ENCODE assay signal across 19 cellular contexts in genomic region chr6:39079726-39080125, GRCh38. TPM values are rescaled to one million over a fixed set of nuclear protein-coding genes. Genes with fewer than 3 reads are reported as not detected.
DNase-seq lines count a peak whose midpoint lies in the region; ATAC-seq and TF ChIP-seq lines count a peak whose summit lies in the region.
"Had no signal": no experiment of that assay in that cellular context is flagged by ENCODE, and none has a peak within 500 bp of the region (broad histone marks: within the 10 kb centered on the region; RNA-seq: fewer than 3 reads in every experiment).

No MANE protein-coding gene starts in this region.

- ATAC-seq in natural killer cell = peak in 1 of 3 donors; percentile 21
- ATAC-seq in natural killer cell treated with Interleukin-12 subunit alpha and Interleukin-12 subunit beta and Interleukin-15 and Interleukin-18, amount 100 ng/mL, for 72 hours = no peak
- no peak for ATAC-seq in foreskin keratinocyte
- ATAC-seq: GM23338 had no signal

- H3K27ac Mint-ChIP-seq in natural killer cell (no peak overlapping the region), endodermal cell (no peak overlapping the region)
- no peak overlapping the region for H3K27ac Mint-ChIP-seq in natural killer cell treated with Interleukin-12 subunit alpha and Interleukin-12 subunit beta and Interleukin-15 and Interleukin-18, amount 100 ng/mL, for 72 hours
- H3K27ac Mint-ChIP-seq: CD4-positive, alpha-beta memory T cell; GM23338; HFFc6 had no signal

- peak; percentile 2 for DNase-seq in natural killer cell
- no peak for DNase-seq in natural killer cell treated with Interleukin-12 subunit alpha and Interleukin-12 subunit beta and Interleukin-15 and Interleukin-18, amount 100 ng/mL, for 72 hours (ENCODE audit: low spot score)
- DNase-seq in endodermal cell = peak; percentile 11
- peak; percentile 74 for DNase-seq in osteoblast (ENCODE audit: insufficient read length, low spot score, missing footprints)
- DNase-seq in NCI-H2107 (lab: John Stamatoyannopoulos, UW) = no peak
- no peak for DNase-seq in NCI-H82 (lab: John Stamatoyannopoulos, UW)
- DNase-seq in foreskin keratinocyte = no peak
- DNase-seq: C1 segment of cervical spinal cord; Calu3; CD4-positive, alpha-beta memory T cell; COR-L47; DMS153; DND-41; HFFc6 had no signal

- no peaks in the 10 kb centered on the region for H3K27me3 Mint-ChIP-seq in natural killer cell (ENCODE audit: low read depth in 2 of 2)
- no peaks in the 10 kb centered on the region for H3K27me3 Mint-ChIP-seq in natural killer cell treated with Interleukin-12 subunit alpha and Interleukin-12 subunit beta and Interleukin-15 and Interleukin-18, amount 100 ng/mL, for 72 hours
- peaks cover 75% of the 10 kb centered on the region for H3K27me3 Mint-ChIP-seq in endodermal cell (ENCODE audit: insufficient read depth)

- no peak overlapping the region for H3K27ac ChIP-seq in endodermal cell (ENCODE audit: low read depth, low read length)
- H3K27ac ChIP-seq in osteoblast (ENCODE audit: low read depth, low read length) = no peak overlapping the region
- no peak overlapping the region for H3K27ac ChIP-seq in foreskin keratinocyte

- H3K4me2 ChIP-seq in osteoblast (ENCODE audit: insufficient read depth, low read length) = no peak overlapping the region
- H3K4me2 ChIP-seq: GM23338 had no signal

- no peaks in the 10 kb centered on the region for H3K36me3 ChIP-seq in endodermal cell (ENCODE audit: control insufficient read depth, insufficient read depth, low read length)
- H3K36me3 ChIP-seq in osteoblast (ENCODE audit: insufficient read depth, low read length) = no peaks in the 10 kb centered on the region
- H3K36me3 ChIP-seq: HAP-1 had no signal

- H3K9me3 ChIP-seq in endodermal cell (ENCODE audit: control insufficient read depth, low read length) (no peaks in the 10 kb centered on the region), osteoblast (ENCODE audit: low read depth, low read length) (no peaks in the 10 kb centered on the region)
- H3K9me3 ChIP-seq: HAP-1 had no signal

- TF ChIP-seq CTCF in natural killer cell (IDR thresholded peaks at IDR 0.05) (no peak), endodermal cell (conservative IDR thresholded peaks at IDR 0.05) (no peak), osteoblast (IDR thresholded peaks at IDR 0.05; ENCODE audit: extremely low read depth, low read depth, low read length) (no peak), foreskin keratinocyte (conservative IDR thresholded peaks at IDR 0.05) (no peak)

- peaks cover 37% of the 10 kb centered on the region for H3K27me3 ChIP-seq in endodermal cell (ENCODE audit: control insufficient read depth, insufficient read depth, low read length, poor library complexity, severe bottlenecking)
- no peaks in the 10 kb centered on the region for H3K27me3 ChIP-seq in osteoblast (ENCODE audit: insufficient read depth, low read length)
- H3K27me3 ChIP-seq in foreskin keratinocyte = no peaks in the 10 kb centered on the region

- H3K4me1 Mint-ChIP-seq in natural killer cell = no peaks in the 10 kb centered on the region
- peaks cover 0 to 7% of the 10 kb centered on the region in 2 donors for H3K4me1 Mint-ChIP-seq in natural killer cell treated with Interleukin-12 subunit alpha and Interleukin-12 subunit beta and Interleukin-15 and Interleukin-18, amount 100 ng/mL, for 72 hours (ENCODE audit: low read depth in 2 of 2)
- H3K4me1 Mint-ChIP-seq in endodermal cell = peaks cover 9% of the 10 kb centered on the region
- H3K4me1 Mint-ChIP-seq: CD4-positive, alpha-beta memory T cell had no signal

- no peak overlapping the region for H3K9ac ChIP-seq in endodermal cell (ENCODE audit: extremely low read depth, low read length, poor library complexity, severe bottlenecking)

- intact Hi-C loops in natural killer cell (cut with micrococcal nuclease) = no loop called here

- no peak overlapping the region for H3K4me3 ChIP-seq in endodermal cell (ENCODE audit: low read length)
- no peak overlapping the region for H3K4me3 ChIP-seq in osteoblast (ENCODE audit: insufficient read depth, low read length)
- H3K4me3 ChIP-seq: GM23338, HAP-1 had no signal

- no peaks in the 10 kb centered on the region for H3K79me2 ChIP-seq in osteoblast (ENCODE audit: insufficient read depth, low read length)

- no peak overlapping the region for H2AFZ ChIP-seq in osteoblast (ENCODE audit: low read length)
- H2AFZ ChIP-seq: GM23338 had no signal

- WGBS in endodermal cell (ENCODE audit: insufficient coverage in 1 of 2, insufficient read length in 1 of 2), 2 experiments = 94 to 98% methylated on average over 2 of the region's 2 CpGs

- peaks cover 5% of the 10 kb centered on the region for H3K4me1 ChIP-seq in endodermal cell (ENCODE audit: control insufficient read depth, insufficient read depth, low read length)
- H3K4me1 ChIP-seq in osteoblast (ENCODE audit: insufficient read depth, low read length) = no peaks in the 10 kb centered on the region
- H3K4me1 ChIP-seq in foreskin keratinocyte = no peaks in the 10 kb centered on the region
- H3K4me1 ChIP-seq: HAP-1 had no signal

- H4K20me1 ChIP-seq in osteoblast (ENCODE audit: insufficient read depth, low read length) = no peaks in the 10 kb centered on the region

- H3K9me3 Mint-ChIP-seq in natural killer cell (no peaks in the 10 kb centered on the region), endodermal cell (no peaks in the 10 kb centered on the region)
- H3K9me3 Mint-ChIP-seq in natural killer cell treated with Interleukin-12 subunit alpha and Interleukin-12 subunit beta and Interleukin-15 and Interleukin-18, amount 100 ng/mL, for 72 hours = no peaks in the 10 kb centered on the region
- H3K9me3 Mint-ChIP-seq: CD4-positive, alpha-beta memory T cell; GM23338; HFFc6 had no signal

- no peaks in the 10 kb centered on the region for H3K36me3 Mint-ChIP-seq in natural killer cell
- no peaks in the 10 kb centered on the region for H3K36me3 Mint-ChIP-seq in natural killer cell treated with Interleukin-12 subunit alpha and Interleukin-12 subunit beta and Interleukin-15 and Interleukin-18, amount 100 ng/mL, for 72 hours
- H3K36me3 Mint-ChIP-seq in endodermal cell (ENCODE audit: low read depth) = no peaks in the 10 kb centered on the region
- H3K36me3 Mint-ChIP-seq: CD4-positive, alpha-beta memory T cell had no signal

- H3K4me3 Mint-ChIP-seq in natural killer cell = no peak overlapping the region
- H3K4me3 Mint-ChIP-seq in natural killer cell treated with Interleukin-12 subunit alpha and Interleukin-12 subunit beta and Interleukin-15 and Interleukin-18, amount 100 ng/mL, for 72 hours = no peak overlapping the region
- no peak overlapping the region for H3K4me3 Mint-ChIP-seq in endodermal cell
- H3K4me3 Mint-ChIP-seq: CD4-positive, alpha-beta memory T cell; GM23338; HFFc6 had no signal

RNA-seq across cellular contexts. Expression of gene GLP1R, which starts 31.1 kb away (rescaled TPM):
- total RNA-seq in natural killer cell = 1 to 10 TPM; 2.2 to 6.5 (median 3.0) TPM
- total RNA-seq in natural killer cell treated with Interleukin-12 subunit alpha and Interleukin-12 subunit beta and Interleukin-15 and Interleukin-18, amount 100 ng/mL, for 72 hours = not detected
- total RNA-seq in endodermal cell = under 1 TPM in 1 of 2 donors, not detected in 1; 0.15 TPM
- 0.18 TPM for polyA plus RNA-seq in endodermal cell (2013, experiment 1 of 2)
- 0.25 TPM for polyA plus RNA-seq in endodermal cell (2013, experiment 2 of 2)
- not detected in 2 replicates for total RNA-seq in osteoblast
- total RNA-seq in foreskin keratinocyte = not detected in 2 replicates
- not detected in 2 replicates for polyA plus RNA-seq in foreskin keratinocyte
- total RNA-seq: A172; A673; CD4-positive, alpha-beta memory T cell; HFFc6 had no signal
- polyA plus RNA-seq: BJ; CD4-positive, alpha-beta memory T cell had no signal

RNA-seq across cellular contexts. Expression of gene SAYSD1, which starts 35.3 kb away (rescaled TPM):
- total RNA-seq in natural killer cell = 10 to 100 TPM; 11.3 to 13.1 (median 11.5) TPM
- total RNA-seq in natural killer cell treated with Interleukin-12 subunit alpha and Interleukin-12 subunit beta and Interleukin-15 and Interleukin-18, amount 100 ng/mL, for 72 hours = 1 to 10 TPM; 3.5 to 5.2 TPM
- 10 to 100 TPM in 1 of 2 donors, 1 to 10 TPM in 1; 7.2 to 13.0 TPM for total RNA-seq in endodermal cell
- 12.8 TPM for polyA plus RNA-seq in endodermal cell (2013, experiment 1 of 2)
- polyA plus RNA-seq in endodermal cell (2013, experiment 2 of 2) = 11.6 TPM
- total RNA-seq in osteoblast = 29.8 and 31.1 TPM in 2 replicates
- 8.3 and 8.5 TPM in 2 replicates for total RNA-seq in foreskin keratinocyte
- polyA plus RNA-seq in foreskin keratinocyte = 7.2 and 7.6 TPM in 2 replicates

Comparison
In these comparisons a context has a peak if more than half of its experiments do, and no peak if none do; other contexts are left out.
1. DNase-seq: peak in natural killer cell (single experiment), endodermal cell (single experiment) and osteoblast (single experiment); none in natural killer cell treated with Interleukin-12 subunit alpha and Interleukin-12 subunit beta and Interleukin-15 and Interleukin-18, amount 100 ng/mL, for 72 hours (single experiment), NCI-H2107 (single experiment), NCI-H82 (single experiment) and foreskin keratinocyte (0 of 2).